17 cellular contexts compared by ENCODE assay signal in the genomic region with DNA sequence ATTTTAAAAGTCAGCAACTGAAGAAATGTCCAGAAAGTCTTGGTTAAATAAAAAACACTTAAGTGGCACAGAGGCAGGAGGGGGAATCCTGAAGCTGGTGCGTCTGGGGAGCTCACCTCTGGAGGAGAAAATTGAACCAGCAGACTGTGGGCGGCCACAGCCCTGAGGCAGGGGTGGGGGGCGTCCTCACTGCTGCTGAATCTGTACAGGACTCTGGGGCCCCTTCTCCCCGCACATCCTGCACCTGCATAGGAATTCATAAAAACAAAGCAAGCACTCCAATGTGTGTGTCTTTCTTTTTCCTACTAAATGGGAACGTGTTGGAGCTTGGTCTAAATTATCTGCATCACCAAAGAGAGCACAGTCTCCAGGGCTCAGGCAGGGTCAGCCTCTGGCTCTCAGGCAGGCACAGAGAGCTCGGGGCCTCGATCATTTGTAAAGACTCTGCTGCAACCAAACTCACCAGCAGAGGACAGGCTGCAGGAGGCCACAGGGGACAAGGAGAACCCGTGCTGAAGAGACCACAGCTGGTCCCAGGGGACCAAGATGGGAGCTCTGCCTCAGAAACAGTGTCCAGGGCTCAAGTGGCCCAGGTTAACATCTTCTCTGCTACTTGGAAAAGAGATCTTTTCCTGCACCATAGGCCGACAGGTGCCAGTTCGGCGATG.
A peak's percentile ranks its signal among the peaks of the same experiment; 100 is the strongest.
DNase-seq lines count a peak whose midpoint lies in the region; ATAC-seq, FAIRE-seq and TF ChIP-seq lines count a peak whose summit lies in the region.
"Had no signal": no experiment of that assay in that cellular context is flagged by ENCODE, and none has a peak within 500 bp of the region (broad histone marks: within the 10 kb centered on the region; RNA-seq: fewer than 3 reads in every experiment).

No MANE protein-coding gene starts in this region.

- H3K18ac ChIP-seq in H1 (ENCODE audit: extremely low read depth, low read length): no peak overlapping the region; the same call in 1 of the 2 replicates

- no peak for TF ChIP-seq EP300 in H1 (IDR thresholded peaks at IDR 0.05; ENCODE audit: borderline replicate concordance in 1 of 2, low read depth in 2 of 2, low read length in 2 of 2)

- H3K9me3 ChIP-seq in H1 (ENCODE audit: insufficient read depth in 2 of 2, low read depth in 1 of 2, low read length in 1 of 2) (peaks cover 4 to 9% of the 10 kb centered on the region in 2 experiments), spleen (peaks cover 0 to 20% (median 12%) of the 10 kb centered on the region in 8 donors)

- ATAC-seq in Right ventricle myocardium superior (ENCODE audit: poor library complexity) (no peak), left ventricle myocardium superior (no peak)
- ATAC-seq: CD8-positive, alpha-beta T cell; PC-3 had no signal

- no peak overlapping the region for H2BK12ac ChIP-seq in H1 (ENCODE audit: low read depth, low read length)

- H3K23me2 ChIP-seq in H1 (ENCODE audit: low read depth, low read length): peaks cover 8% of the 10 kb centered on the region; the same call in 1 of the 2 replicates

- peaks cover 0 to 6% (median under 1%) of the 10 kb centered on the region in 4 experiments; a peak in 1 of 7 replicates for H3K4me1 ChIP-seq in H1 (replicated peaks in 1 of 4; ENCODE audit: control insufficient read depth in 3 of 4, insufficient read depth in 4 of 4, low read length in 3 of 4)
- peaks cover 0 to 7% (median 0%) of the 10 kb centered on the region in 6 donors for H3K4me1 ChIP-seq in spleen

- H3K27ac ChIP-seq in H1 (ENCODE audit: low read depth, low read length): no peak overlapping the region
- no peak overlapping the region for H3K27ac ChIP-seq in spleen

- H3K4ac ChIP-seq in H1 (replicated peaks; ENCODE audit: insufficient read length, low read depth, low read length): no peak overlapping the region

- POLR2A ChIA-PET in H1 (lab: Charles Lee; ENCODE audit: partially characterized antibody) (no interaction called here), HEK293T (lab: Yijun Ruan, JAX) (no interaction called here)

- no peak overlapping the region for H2AFZ ChIP-seq in H1 (ENCODE audit: low read length)

- intact Hi-C loops in Right ventricle myocardium superior (cut with DNase I): no loop called here
- intact Hi-C loops in left ventricle myocardium superior (cut with micrococcal nuclease): no loop called here
- intact Hi-C loops in spleen (cut with DNase I; ENCODE audit: low total_unique reads): no loop called here

- no peak overlapping the region for H2BK15ac ChIP-seq in H1 (ENCODE audit: low read length)

- WGBS in H1 (ENCODE audit: extremely low coverage in 1 of 2, insufficient coverage in 1 of 2, insufficient read length in 1 of 2, insufficient replicate concordance in 2 of 2, low coverage in 1 of 2, low lambda C conversion rate in 2 of 2, missing lambda C conversion rate in 1 of 2), 2 experiments: 76% methylated on average over 11 of the region's 11 CpGs; no CpG with 5 or more reads in 1 of the 2 experiments
- 59 to 69% (median 64%) methylated on average over 11 of the region's 11 CpGs for WGBS in spleen, 5 donors

- no peak overlapping the region for H2AK5ac ChIP-seq in H1 (ENCODE audit: low read depth, low read length)

- no peaks in the 10 kb centered on the region for H3K79me1 ChIP-seq in H1 (ENCODE audit: low read depth, low read length)

- no peak overlapping the region for H2BK5ac ChIP-seq in H1 (ENCODE audit: low read depth, low read length)

- H4K5ac ChIP-seq in H1 (ENCODE audit: insufficient read length, low read depth, low read length): no peak overlapping the region

- DNase-seq in Right ventricle myocardium superior (peak; percentile 7), left ventricle myocardium superior (no peak), NCI-H526 treated with DMSO at 0.1 percent for 48 hours (lab: John Stamatoyannopoulos, UW) (peak; percentile 87), H1 (ENCODE audit: low read depth in 1 of 2, low spot score in 2 of 2) (no peak), spleen (peak; percentile 39), amniotic stem cell (lab: John Stamatoyannopoulos, UW) (no peak), HEK293T (ENCODE audit: extremely low spot score) (no peak)
- no peak for DNase-seq in activated naive CD4-positive, alpha-beta T cell (lab: John Stamatoyannopoulos, UW)
- DNase-seq: ACHN; CD8-positive, alpha-beta T cell; H7; IMR-90; NCI-H1694; NCI-H510A treated with DMSO at 0.1 percent for 48 hours; NK-92 treated with Interleukin-12 subunit alpha and Interleukin-12 subunit beta, amount 100 ng/mL, for 24 hours; PC-3 had no signal

- H3K36me3 ChIP-seq in H1 (ENCODE audit: control insufficient read depth in 2 of 4, insufficient read depth in 4 of 4, low read length in 3 of 4) (no peaks in the 10 kb centered on the region; a peak in 1 of 8 replicates), spleen (no peaks in the 10 kb centered on the region)

- H3K14ac ChIP-seq in H1 (ENCODE audit: insufficient read length): no peak overlapping the region

- FAIRE-seq in H1 (lab: Jason Lieb, UNC): no peak
- FAIRE-seq: D721Med had no signal

- no peak overlapping the region for H2BK120ac ChIP-seq in H1 (replicated peaks; ENCODE audit: low read depth, low read length)

- H3K27me3 ChIP-seq in H1 (replicated peaks in 1 of 4; ENCODE audit: control insufficient read depth in 3 of 4, extremely low read depth in 1 of 4, insufficient read depth in 3 of 4, low read length in 3 of 4): no peaks in the 10 kb centered on the region; a peak in 1 of 7 replicates
- peaks cover 0 to 21% (median 0%) of the 10 kb centered on the region in 7 donors for H3K27me3 ChIP-seq in spleen (replicated peaks in 1 of 7)

- H4K91ac ChIP-seq in H1 (replicated peaks; ENCODE audit: insufficient read length, low read length): no peak overlapping the region

- no peak for TF ChIP-seq POLR2A in H1 (IDR thresholded peaks at IDR 0.05; ENCODE audit: control extremely low read depth in 1 of 2, low read depth in 2 of 2, low read length in 2 of 2)
- no peak for TF ChIP-seq POLR2A in spleen (IDR thresholded peaks at IDR 0.05)

- H2BK20ac ChIP-seq in H1 (ENCODE audit: low read length): no peak overlapping the region

- peak in 2 of 3 experiments; percentile 7 to 20; a peak in 1 of 4 replicates for TF ChIP-seq CTCF in H1 (IDR thresholded peaks at IDR 0.05; ENCODE audit: control extremely low read depth in 1 of 3, insufficient read depth in 1 of 3, low read depth in 1 of 3, low read length in 3 of 3)
- no peak for TF ChIP-seq CTCF in spleen (IDR thresholded peaks at IDR 0.05 in 8 of 11, conservative IDR thresholded peaks at IDR 0.05 in 3 of 11)

- CTCF ChIA-PET in H1 (lab: Charles Lee; ENCODE audit: partially characterized antibody): interaction anchor here (0.9 to 1.3 kb wide), 2 partner anchors 34 to 107 kb away, joined by 3 read pairs; no protein-coding TSS in a partner anchor
- CTCF ChIA-PET in HEK293T (lab: Yijun Ruan, JAX): interaction anchor here (0.6 kb wide), 1 partner anchor 164 kb away, joined by 3 read pairs; no protein-coding TSS in a partner anchor

- H4K8ac ChIP-seq in H1 (ENCODE audit: extremely low read depth, insufficient read depth, low read length): no peak overlapping the region

- H3K4me3 ChIP-seq in H1 (ENCODE audit: extremely low read depth in 1 of 4, insufficient read depth in 2 of 4, low read depth in 3 of 4, low read length in 4 of 4) (no peak overlapping the region), spleen (no peak overlapping the region)

- no peak overlapping the region for H3K23ac ChIP-seq in H1 (ENCODE audit: insufficient read length)

- H3K4me2 ChIP-seq in H1 (ENCODE audit: insufficient read depth in 1 of 2, low read depth in 2 of 2, low read length in 2 of 2): no peak overlapping the region

- no peak overlapping the region for H3K56ac ChIP-seq in H1 (replicated peaks; ENCODE audit: insufficient read length, low read depth, low read length)

- TF ChIP-seq RAD21 in H1 (IDR thresholded peaks at IDR 0.05 in 1 of 2, conservative IDR thresholded peaks at IDR 0.05 in 1 of 2; ENCODE audit: low read depth in 2 of 2, low read length in 2 of 2): peak; percentile 7 to 17; a peak in 2 of 4 replicates

- no peaks in the 10 kb centered on the region for H3K79me2 ChIP-seq in H1 (ENCODE audit: control insufficient read depth in 1 of 2, insufficient read depth in 2 of 2, low read length in 2 of 2)

- peaks cover 0 to 5% of the 10 kb centered on the region in 2 experiments for H4K20me1 ChIP-seq in H1 (replicated peaks in 1 of 2; ENCODE audit: control insufficient read depth in 1 of 2, insufficient read depth in 2 of 2, low read length in 2 of 2)

- H3K9ac ChIP-seq in H1 (replicated peaks in 1 of 4; ENCODE audit: extremely low read depth in 1 of 4, low read depth in 3 of 4, low read length in 3 of 4): no peak overlapping the region

TF ChIP-seq in H1, 55 proteins besides CTCF, POLR2A, EP300 and RAD21:
- TF ChIP-seq KDM4A (IDR thresholded peaks at IDR 0.05; ENCODE audit: low read depth, low read length, severe bottlenecking) (no peak), RXRA (IDR thresholded peaks at IDR 0.05; ENCODE audit: insufficient read depth, low read depth, low read length) (no peak), SP4 (IDR thresholded peaks at IDR 0.05; ENCODE audit: low read length) (no peak), MAFK (IDR thresholded peaks at IDR 0.05; ENCODE audit: low read depth, low read length) (no peak), NANOG (IDR thresholded peaks at IDR 0.05; ENCODE audit: insufficient read depth, low read depth, low read length, poor library complexity, severe bottlenecking) (no peak), HDAC2 (IDR thresholded peaks at IDR 0.05; ENCODE audit: borderline replicate concordance in 1 of 2, low read depth in 2 of 2, low read length in 2 of 2) (no peak), TEAD4 (IDR thresholded peaks at IDR 0.05; ENCODE audit: low read depth, low read length) (no peak)
- TF ChIP-seq, protein P1, sequence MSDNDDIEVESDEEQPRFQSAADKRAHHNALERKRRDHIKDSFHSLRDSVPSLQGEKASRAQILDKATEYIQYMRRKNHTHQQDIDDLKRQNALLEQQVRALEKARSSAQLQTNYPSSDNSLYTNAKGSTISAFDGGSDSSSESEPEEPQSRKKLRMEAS (IDR thresholded peaks at IDR 0.05): no peak

TF ChIP-seq in HEK293T, 16 proteins besides CTCF, POLR2A, EP300 and RAD21:
- TF ChIP-seq ZNF384 (IDR thresholded peaks at IDR 0.05): no peak
- no peak for TF ChIP-seq FOXM1 (IDR thresholded peaks at IDR 0.05; ENCODE audit: borderline replicate concordance)
- TF ChIP-seq TARDBP (IDR thresholded peaks at IDR 0.05): no peak
- TF ChIP-seq CTBP1 (IDR thresholded peaks at IDR 0.05; ENCODE audit: borderline replicate concordance): no peak
- TF ChIP-seq FOXA1 (IDR thresholded peaks at IDR 0.05): no peak
- TF ChIP-seq BHLHE40 (IDR thresholded peaks at IDR 0.05; ENCODE audit: borderline replicate concordance): no peak
- no peak for TF ChIP-seq L3MBTL2 (conservative IDR thresholded peaks at IDR 0.05)
- no peak for TF ChIP-seq HDGF (IDR thresholded peaks at IDR 0.05; ENCODE audit: borderline replicate concordance)

Comparison
In these comparisons a context has a peak if more than half of its experiments do, and no peak if none do; other contexts are left out.
1. DNase-seq: peak in Right ventricle myocardium superior (single experiment), NCI-H526 treated with DMSO at 0.1 percent for 48 hours (single experiment) and spleen (single experiment); none in left ventricle myocardium superior (single experiment), H1 (0 of 2), amniotic stem cell (single experiment), HEK293T (single experiment) and activated naive CD4-positive, alpha-beta T cell (0 of 4).
2. CTCF ChIP-seq: peak in H1 (2 of 3); none in spleen (0 of 11).